22 cellular contexts compared by ENCODE assay signal in genomic region chr2:79711098-79711497, GRCh38.
DNase-seq lines count a peak whose midpoint lies in the region; FAIRE-seq and TF ChIP-seq lines count a peak whose summit lies in the region.
"Had no signal": no experiment of that assay in that cellular context is flagged by ENCODE, and none has a peak within 500 bp of the region (broad histone marks: within the 10 kb centered on the region; RNA-seq: fewer than 3 reads in every experiment).

No MANE protein-coding gene starts in this region.

- TF ChIP-seq CTCF in fibroblast of the aortic adventitia (IDR thresholded peaks at IDR 0.05; ENCODE audit: insufficient read depth, low read length) = no peak

- peak; percentile 9 for FAIRE-seq in HTR-8/SVneo (lab: Jason Lieb, UNC)
- FAIRE-seq: A549, G401.6, GM12878, GM19239, H54 had no signal

- DNase-seq in HTR-8/SVneo (ENCODE audit: insufficient read length, low spot score) (no peak), OCI-M1 (lab: John Stamatoyannopoulos, UW) (peak; percentile 4), fibroblast of the aortic adventitia (ENCODE audit: low read depth) (peak; percentile 8), H4 (ENCODE audit: low spot score) (no peak), SW480 (ENCODE audit: low spot score) (no peak), NCI-H1930 (lab: John Stamatoyannopoulos, UW) (no peak)
- DNase-seq: 8988T; ACHN; C1 segment of cervical spinal cord; Calu3; CD4-positive, alpha-beta memory T cell; COR-L47; DMS53; DND-41; HFFc6 had no signal

- no peak overlapping the region for H3K4me3 ChIP-seq in fibroblast of the aortic adventitia (ENCODE audit: low read depth, low read length)
- H3K4me3 ChIP-seq: A549, GM12878, GM23338, HAP-1 had no signal

Comparison
In these comparisons a context has a peak if more than half of its experiments do, and no peak if none do; other contexts are left out.
1. DNase-seq: peak in OCI-M1 (single experiment) and fibroblast of the aortic adventitia (single experiment); none in HTR-8/SVneo (single experiment), H4 (single experiment), SW480 (single experiment) and NCI-H1930 (0 of 2).